ENCODE assay signal across 28 cellular contexts in genomic region chr15:89397653-89398023, GRCh38.
"Had no signal": no experiment of that assay in that cellular context is flagged by ENCODE, and none has a peak within 500 bp of the region (broad histone marks: within the 10 kb centered on the region; RNA-seq: fewer than 3 reads in every experiment).

No MANE protein-coding gene starts in this region.

- H3K4me1 ChIP-seq: foreskin keratinocyte had no signal

- H3K4me3 ChIP-seq: esophagus muscularis mucosa, gastrocnemius medialis, heart left ventricle had no signal

- H3K36me3 ChIP-seq: esophagus muscularis mucosa, gastrocnemius medialis, heart left ventricle had no signal

- H3K9me3 ChIP-seq: esophagus muscularis mucosa, gastrocnemius medialis, heart left ventricle had no signal

- DNase-seq: activated CD4-positive, alpha-beta T cell treated with anti-CD3 and anti-CD28 coated beads for 1 hour; activated CD4-positive, alpha-beta T cell treated with anti-CD3 and anti-CD28 coated beads for 48 hours; activated CD4-positive, alpha-beta T cell treated with anti-CD3 and anti-CD28 coated beads, Interleukin-2, amount 50 U/mL, for 1 hour; activated CD4-positive, alpha-beta T cell treated with anti-CD3 and anti-CD28 coated beads, Interleukin-2, amount 50 U/mL, for 48 hours; activated CD8-positive, alpha-beta memory T cell treated with anti-CD3 and anti-CD28 coated beads for 24 hours; activated CD8-positive, alpha-beta T cell treated with anti-CD3 and anti-CD28 coated beads for 36 hours; activated effector memory CD4-positive, alpha-beta T cell treated with Interleukin-2 at 50 U/mL for 16 hours; activated gamma-delta T cell treated with Interleukin-2 at 50 U/mL for 16 hours; activated naive CD4-positive, alpha-beta T cell treated with anti-CD3 and anti-CD28 coated beads, Interleukin-2, amount 50 U/mL, for 16 hours; activated naive CD4-positive, alpha-beta T cell treated with Interleukin-2 at 50 U/mL for 16 hours; activated T-cell treated with anti-CD3 and anti-CD28 coated beads, Interleukin-2, amount 50 U/mL, for 4 hours; amniotic stem cell; anterior cingulate cortex; caudate nucleus; cortex of kidney; dermis blood vessel endothelial cell; effector CD4-positive, alpha-beta T cell; effector memory CD8-positive, alpha-beta T cell; erythroblast; foreskin keratinocyte; gastrocnemius medialis; glutamatergic neuron; heart left ventricle; T-helper 2 cell had no signal

- FAIRE-seq: astrocyte, colon had no signal

- H3K27ac ChIP-seq: esophagus muscularis mucosa, foreskin keratinocyte, gastrocnemius medialis, heart left ventricle had no signal

- ATAC-seq: activated CD8-positive, alpha-beta T cell treated with anti-CD3 and anti-CD28 coated beads for 36 hours; activated T-cell treated with anti-CD3 and anti-CD28 coated beads, Interleukin-2, amount 50 U/mL, for 4 hours; activated T-helper 17 cell treated with anti-CD3 and anti-CD28 coated beads, Interleukin-2, amount 50 U/mL, for 72 hours; effector memory CD8-positive, alpha-beta T cell; foreskin keratinocyte; gastrocnemius medialis; heart left ventricle had no signal
